ENCODE assay signal across 10 cellular contexts in the genomic region with DNA sequence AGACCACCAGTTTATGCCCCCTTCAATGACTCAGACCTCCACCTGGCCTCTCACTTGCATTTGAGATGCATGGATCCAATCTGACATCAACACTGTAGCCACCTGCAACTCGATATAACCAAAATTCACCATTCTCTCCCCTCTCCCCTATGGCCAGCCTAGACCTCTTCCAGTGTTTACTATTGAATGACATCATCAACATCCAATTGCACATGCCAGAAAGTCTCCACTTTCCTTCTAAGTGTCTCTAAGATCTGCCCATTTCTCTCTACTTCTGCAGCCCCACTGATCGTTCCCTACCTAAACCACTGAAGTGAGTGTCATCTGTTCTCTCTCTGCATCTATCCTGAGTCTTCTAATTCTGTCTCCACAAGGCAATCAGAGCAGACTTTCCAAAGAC.
"Had no signal": no experiment of that assay in that cellular context is flagged by ENCODE, and none has a peak within 500 bp of the region (broad histone marks: within the 10 kb centered on the region; RNA-seq: fewer than 3 reads in every experiment).

No MANE protein-coding gene starts in this region.

- FAIRE-seq: H1, H54 had no signal

- H3K4me3 ChIP-seq: GM23338 had no signal

- ATAC-seq: GM23338 had no signal

- H3K27ac ChIP-seq: HL-60 had no signal

- DNase-seq: H9, HCEC 1CT, HFFc6, IMR-90, Kasumi-1, KG1 had no signal
